ENCODE assay signal across 17 cellular contexts in the genomic region with DNA sequence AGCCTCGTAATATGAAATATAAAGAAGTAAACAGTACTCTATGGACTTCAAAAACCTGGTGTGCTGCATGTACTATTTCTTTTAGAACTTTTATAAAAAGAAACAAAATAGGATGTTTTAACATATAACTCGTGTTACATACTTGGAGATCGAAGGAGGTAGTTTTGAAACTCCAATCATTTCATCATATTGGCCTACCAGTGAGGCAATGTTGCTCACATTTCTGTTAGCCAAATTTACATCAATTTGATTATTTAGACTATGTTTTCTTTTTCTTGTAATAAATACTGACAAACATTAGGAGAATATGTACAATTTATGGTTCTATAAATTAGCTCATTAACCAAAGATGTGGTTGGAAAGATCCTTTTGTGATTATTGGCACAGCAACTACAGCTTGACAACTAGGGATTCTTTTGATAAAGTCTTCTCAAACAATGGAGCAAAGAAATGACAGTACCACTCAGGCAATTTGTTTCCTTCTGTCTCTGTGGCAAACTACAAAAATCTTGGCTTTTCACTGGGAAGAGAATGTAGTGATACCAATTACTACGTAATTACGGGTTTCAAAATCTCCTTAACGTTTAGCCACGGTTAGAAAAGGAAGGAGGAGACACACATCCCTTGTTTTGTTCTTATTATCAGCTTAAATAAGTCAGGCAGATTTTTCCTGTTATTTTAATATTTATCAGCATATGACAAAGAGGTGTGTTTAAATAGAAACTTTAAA.
DNase-seq lines count a peak whose midpoint lies in the region; ATAC-seq, FAIRE-seq and TF ChIP-seq lines count a peak whose summit lies in the region.
"Had no signal": no experiment of that assay in that cellular context is flagged by ENCODE, and none has a peak within 500 bp of the region (broad histone marks: within the 10 kb centered on the region; RNA-seq: fewer than 3 reads in every experiment).

No MANE protein-coding gene starts in this region.

- H3K9ac ChIP-seq in mammary epithelial cell (ENCODE audit: insufficient read depth, low read length) = no peak overlapping the region
- H3K9ac ChIP-seq in MM.1S (ENCODE audit: low read length) = no peak overlapping the region

- BruUV-seq in MCF 10A (replicated peaks; lab: Mats Ljungman, UMichigan) (no TSS peak), mammary epithelial cell (replicated peaks; lab: Mats Ljungman, UMichigan) (no TSS peak)

- H3K36me3 Mint-ChIP-seq in MCF 10A (ENCODE audit: insufficient read depth, unreplicated experiment) = peaks cover 5% of the 10 kb centered on the region

- CTCF ChIA-PET in MCF 10A (lab: Yijun Ruan, JAX) = interaction anchor here (0.7 to 28.2 kb wide), 11 partner anchors 10 to 463 kb away, joined by 3 to 687 read pairs (median 4); no protein-coding TSS in a partner anchor
- CTCF ChIA-PET in mammary epithelial cell (lab: Charles Lee; ENCODE audit: low non-redundant PET) = interaction anchor here (0.6 kb wide), 1 partner anchor 1051 kb away, joined by 3 read pairs; no protein-coding TSS in a partner anchor

- H3K4me3 Mint-ChIP-seq in MCF 10A (ENCODE audit: unreplicated experiment) = no peak overlapping the region
- H3K4me3 Mint-ChIP-seq: endodermal cell; naive thymus-derived CD4-positive, alpha-beta T cell had no signal

- peaks cover 40% of the 10 kb centered on the region for H3K4me1 Mint-ChIP-seq in MCF 10A (ENCODE audit: insufficient read depth, unreplicated experiment)

- dilution Hi-C loops in mammary epithelial cell (cut with HindIII; ENCODE audit: low sequenced_read_pairs) = no loop called here

- H3K4me2 ChIP-seq in mammary epithelial cell (ENCODE audit: insufficient read depth, low read depth, low read length) = no peak overlapping the region
- no peak overlapping the region for H3K4me2 ChIP-seq in MM.1S (ENCODE audit: low read depth, low read length)

- WGBS in mammary epithelial cell (ENCODE audit: low coverage, missing lambda C conversion rate) = 88% methylated on average over 7 of the region's 7 CpGs
- WGBS in gastroesophageal sphincter (ENCODE audit: low coverage in 1 of 2), 2 donors = 56 to 71% methylated on average over 7 of the region's 7 CpGs

- intact Hi-C loops in MCF 10A (cut with micrococcal nuclease) = no loop called here
- intact Hi-C loops in mammary epithelial cell (cut with micrococcal nuclease) = loop anchor here (10.0 kb wide), 1 partner anchor 1907 kb away; no protein-coding TSS in a partner anchor

- H3K27me3 Mint-ChIP-seq in MCF 10A (ENCODE audit: insufficient read depth, unreplicated experiment) = no peaks in the 10 kb centered on the region
- H3K27me3 Mint-ChIP-seq: naive thymus-derived CD4-positive, alpha-beta T cell had no signal

- H3K4me1 ChIP-seq in mammary epithelial cell (ENCODE audit: insufficient read depth, low read length) = peaks cover 25% of the 10 kb centered on the region
- peaks cover 12 to 39% (median 16%) of the 10 kb centered on the region in 3 donors for H3K4me1 ChIP-seq in gastroesophageal sphincter
- H3K4me1 ChIP-seq in MM.1S (ENCODE audit: low read length) = peaks cover 29% of the 10 kb centered on the region

- TF ChIP-seq CTCF in MCF 10A (IDR thresholded peaks at IDR 0.05; ENCODE audit: unreplicated experiment) (no peak), mammary epithelial cell (conservative IDR thresholded peaks at IDR 0.05 in 1 of 2, IDR thresholded peaks at IDR 0.05 in 1 of 2; ENCODE audit: extremely low read depth in 1 of 2, insufficient read depth in 1 of 2, low read depth in 1 of 2, low read length in 2 of 2) (no peak), gastroesophageal sphincter (IDR thresholded peaks at IDR 0.05) (no peak), MM.1S (IDR thresholded peaks at IDR 0.05; ENCODE audit: low read length) (no peak)

- H3K27ac Mint-ChIP-seq in MCF 10A (ENCODE audit: low read depth, unreplicated experiment) = peak overlapping the region; percentile 67
- H3K27ac Mint-ChIP-seq: endodermal cell had no signal

- H2AFZ ChIP-seq in mammary epithelial cell (ENCODE audit: low read depth, low read length) (no peak overlapping the region), MM.1S (ENCODE audit: low read length) (no peak overlapping the region)

- DNase-seq in MCF 10A (ENCODE audit: unreplicated experiment) = no peak
- no peak for DNase-seq in mammary epithelial cell
- no peak for DNase-seq in MM.1S
- no peak for DNase-seq in GM12891 (ENCODE audit: insufficient read length, low spot score)
- DNase-seq in activated T-cell treated with anti-CD3 and anti-CD28 coated beads, Interleukin-2, amount 50 U/mL, for 48 hours = no peak
- DNase-seq: activated gamma-delta T cell; endodermal cell; naive thymus-derived CD4-positive, alpha-beta T cell; NCI-H2081 treated with DMSO at 0.1 percent for 48 hours; NCI-H82; retina; SJCRH30; stimulated activated CD4-positive, alpha-beta T cell treated with anti-CD3 and anti-CD28 coated beads, Interleukin-2, amount 100 ng/mL, for 48 hours had no signal

- TF ChIP-seq EP300 in gastroesophageal sphincter (IDR thresholded peaks at IDR 0.05) = no peak

- no peak for FAIRE-seq in GM12891 (lab: Jason Lieb, UNC)

- TF ChIP-seq POLR2A in gastroesophageal sphincter (IDR thresholded peaks at IDR 0.05) (no peak), GM12891 (IDR thresholded peaks at IDR 0.05; ENCODE audit: low read depth, low read length) (no peak)

- no peaks in the 10 kb centered on the region for H4K20me1 ChIP-seq in mammary epithelial cell (ENCODE audit: insufficient read depth, low read length)
- no peaks in the 10 kb centered on the region for H4K20me1 ChIP-seq in MM.1S (ENCODE audit: insufficient read depth, low read length)

- POLR2A ChIA-PET in MCF 10A (lab: Yijun Ruan, JAX) = interaction anchor here (1.0 to 6.1 kb wide), 7 partner anchors 9 to 845 kb away, joined by 3 to 65 read pairs (median 5); no protein-coding TSS in a partner anchor

- H3K79me2 ChIP-seq in mammary epithelial cell (ENCODE audit: insufficient read depth, low read length) (no peaks in the 10 kb centered on the region), MM.1S (ENCODE audit: low read length) (no peaks in the 10 kb centered on the region)

- peaks cover 2% of the 10 kb centered on the region for H3K27me3 ChIP-seq in mammary epithelial cell (ENCODE audit: insufficient read depth, low read length)
- no peaks in the 10 kb centered on the region for H3K27me3 ChIP-seq in gastroesophageal sphincter
- H3K27me3 ChIP-seq in MM.1S (replicated peaks; ENCODE audit: insufficient read depth, low read length) = no peaks in the 10 kb centered on the region
- H3K27me3 ChIP-seq: SJCRH30 had no signal

- H3K9me3 ChIP-seq in mammary epithelial cell (replicated peaks; ENCODE audit: insufficient read depth, low read length) (no peaks in the 10 kb centered on the region), gastroesophageal sphincter (no peaks in the 10 kb centered on the region), MM.1S (replicated peaks; ENCODE audit: insufficient read depth, low read length) (no peaks in the 10 kb centered on the region)
- H3K9me3 ChIP-seq: SJCRH30 had no signal

- in situ Hi-C loops in mammary epithelial cell (cut with MboI; ENCODE audit: low sequenced_read_pairs in 2 of 2) = no loop called here

- H3K27ac ChIP-seq in mammary epithelial cell (ENCODE audit: insufficient read depth, low read depth, low read length) = no peak overlapping the region
- peak overlapping the region; percentile 22 for H3K27ac ChIP-seq in angular gyrus (ENCODE audit: low read depth, low read length)
- peak overlapping the region in 3 of 4 donors; percentile 43 to 53 (median 46) for H3K27ac ChIP-seq in gastroesophageal sphincter
- peak overlapping the region; percentile 28 for H3K27ac ChIP-seq in temporal lobe (ENCODE audit: low read depth, low read length)
- H3K27ac ChIP-seq in MM.1S (ENCODE audit: low read length) = no peak overlapping the region
- H3K27ac ChIP-seq: SJCRH30 had no signal

- ATAC-seq in gastroesophageal sphincter = no peak
- ATAC-seq: left lobe of liver; naive thymus-derived CD4-positive, alpha-beta T cell had no signal

- peaks cover 9% of the 10 kb centered on the region; the same call in 1 of the 2 replicates for H3F3A ChIP-seq in MM.1S (ENCODE audit: insufficient read depth, low read length)

- no peaks in the 10 kb centered on the region for H3K9me3 Mint-ChIP-seq in MCF 10A (ENCODE audit: unreplicated experiment)
- H3K9me3 Mint-ChIP-seq: endodermal cell; naive thymus-derived CD4-positive, alpha-beta T cell had no signal

- H3K4me3 ChIP-seq in mammary epithelial cell (replicated peaks in 1 of 3; ENCODE audit: insufficient read depth in 1 of 3, low read depth in 2 of 3, low read length in 3 of 3) = no peak overlapping the region
- H3K4me3 ChIP-seq in gastroesophageal sphincter = no peak overlapping the region
- H3K4me3 ChIP-seq in MM.1S (ENCODE audit: low read length) = no peak overlapping the region
- H3K4me3 ChIP-seq: SJCRH30 had no signal

- H3K36me3 ChIP-seq in mammary epithelial cell (ENCODE audit: insufficient read depth, low read length) (no peaks in the 10 kb centered on the region), gastroesophageal sphincter (no peaks in the 10 kb centered on the region), MM.1S (replicated peaks; ENCODE audit: insufficient read depth, low read length) (no peaks in the 10 kb centered on the region)
- H3K36me3 ChIP-seq: SJCRH30 had no signal

- H3K9me2 ChIP-seq in MM.1S (replicated peaks; ENCODE audit: insufficient read depth, low read length) = no peaks in the 10 kb centered on the region

TF ChIP-seq in GM12891, 5 proteins besides CTCF, POLR2A, EP300 and RAD21:
- TF ChIP-seq PAX5 (IDR thresholded peaks at IDR 0.05; ENCODE audit: insufficient read depth, low read length, severe bottlenecking) = no peak
- TF ChIP-seq TAF1 (IDR thresholded peaks at IDR 0.05; ENCODE audit: low read depth, low read length) = no peak
- no peak for TF ChIP-seq POLR2AphosphoS5 (IDR thresholded peaks at IDR 0.05; ENCODE audit: low read depth, low read length)
- no peak for TF ChIP-seq SPI1 (IDR thresholded peaks at IDR 0.05; ENCODE audit: low read depth, low read length)
- no peak for TF ChIP-seq POU2F2 (IDR thresholded peaks at IDR 0.05; ENCODE audit: low read depth, low read length)

Comparison
In these comparisons a context has a peak if more than half of its experiments do, and no peak if none do; other contexts are left out.
1. H3K27ac ChIP-seq: peak in angular gyrus (single experiment), gastroesophageal sphincter (3 of 4) and temporal lobe (single experiment); none in mammary epithelial cell (single experiment) and MM.1S (single experiment).